In genomic region chr1:155135416-155136197, GRCh38 we compare ENCODE assay signal across 8 cellular contexts. TPM values are rescaled to one million over a fixed set of nuclear protein-coding genes. Genes with fewer than 3 reads are reported as not detected.
DNase-seq lines count a peak whose midpoint lies in the region; ATAC-seq and TF ChIP-seq lines count a peak whose summit lies in the region.

A gene with protein sequence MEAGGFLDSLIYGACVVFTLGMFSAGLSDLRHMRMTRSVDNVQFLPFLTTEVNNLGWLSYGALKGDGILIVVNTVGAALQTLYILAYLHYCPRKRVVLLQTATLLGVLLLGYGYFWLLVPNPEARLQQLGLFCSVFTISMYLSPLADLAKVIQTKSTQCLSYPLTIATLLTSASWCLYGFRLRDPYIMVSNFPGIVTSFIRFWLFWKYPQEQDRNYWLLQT (plus strand): TSS chr1:155135852. CDS start chr1:155135912, 60 bp downstream.

- peak within 1 kb of the TSS; percentile 97 for H3K27ac Mint-ChIP-seq in activated T-helper 2 cell treated with anti-CD3 and anti-CD28 coated beads, Interferon-gamma antibody, Interleukin-2, Interleukin-4, amounts not matched to agents 10 μg/mL and 5 μg/mL and 100 μg/mL, durations not matched to agents 14 hours and 24 hours and 36 hours
- peak within 1 kb of the TSS; percentile 95 to 99 (median 99) for H3K27ac Mint-ChIP-seq in nephron

- H3K4me3 ChIP-seq in H7 (ENCODE audit: insufficient read depth, low read depth, low read length) = peak within 1 kb of the TSS; percentile 87

- peak; percentile 94 for TF ChIP-seq POLR2A in Raji (IDR thresholded peaks at IDR 0.05; ENCODE audit: insufficient read depth, low read depth, low read length)

- H3K36me3 ChIP-seq in H7 (replicated peaks; ENCODE audit: control insufficient read depth, insufficient read depth, low read length) = peaks cover 3% of the 10 kb centered on the region

- peaks cover 37% of the 10 kb centered on the region for H3K36me3 Mint-ChIP-seq in activated T-helper 2 cell treated with anti-CD3 and anti-CD28 coated beads, Interferon-gamma antibody, Interleukin-2, Interleukin-4, amounts not matched to agents 10 μg/mL and 5 μg/mL and 100 μg/mL, durations not matched to agents 14 hours and 24 hours and 36 hours (ENCODE audit: low read depth)
- peaks cover 32% of the 10 kb centered on the region for H3K36me3 Mint-ChIP-seq in nephron (ENCODE audit: low read depth)

- ATAC-seq in stimulated activated naive CD8-positive, alpha-beta T cell treated with anti-CD3 and anti-CD28 coated beads, Interleukin-15, Interleukin-2, amounts not matched to agents 100 U/mL and 50 U/mL, for 24 hours = peak; percentile 72

- DNase-seq in EL (peak; percentile 94), H7 (peak; percentile 98), M059J (ENCODE audit: low read depth) (peak; percentile 93), fibroblast of peridontal ligament (ENCODE audit: extremely low read depth) (peak; percentile 86)
- DNase-seq in activated T-helper 2 cell treated with anti-CD3 and anti-CD28 coated beads, Interferon-gamma antibody, Interleukin-2, Interleukin-4, amounts not matched to agents 10 μg/mL and 5 μg/mL and 100 μg/mL, durations not matched to agents 14 hours and 24 hours and 36 hours (ENCODE audit: low spot score) = peak; percentile 92
- peak; percentile 97 for DNase-seq in stimulated activated naive CD8-positive, alpha-beta T cell treated with anti-CD3 and anti-CD28 coated beads, Interleukin-15, Interleukin-2, amounts not matched to agents 100 U/mL and 50 U/mL, for 24 hours

- TF ChIP-seq CTCF in nephron (IDR thresholded peaks at IDR 0.05; ENCODE audit: unreplicated experiment in 3 of 3) = peak; percentile 21 to 46 (median 32)

- H3K4me1 Mint-ChIP-seq in activated T-helper 2 cell treated with anti-CD3 and anti-CD28 coated beads, Interferon-gamma antibody, Interleukin-2, Interleukin-4, amounts not matched to agents 10 μg/mL and 5 μg/mL and 100 μg/mL, durations not matched to agents 14 hours and 24 hours and 36 hours (ENCODE audit: low read depth) = peaks cover 33% of the 10 kb centered on the region
- peaks cover 55% of the 10 kb centered on the region for H3K4me1 Mint-ChIP-seq in nephron

- no peaks in the 10 kb centered on the region for H3K9me3 Mint-ChIP-seq in activated T-helper 2 cell treated with anti-CD3 and anti-CD28 coated beads, Interferon-gamma antibody, Interleukin-2, Interleukin-4, amounts not matched to agents 10 μg/mL and 5 μg/mL and 100 μg/mL, durations not matched to agents 14 hours and 24 hours and 36 hours
- H3K9me3 Mint-ChIP-seq in nephron = no peaks in the 10 kb centered on the region

- H3K27me3 ChIP-seq in H7 (ENCODE audit: control insufficient read depth, insufficient read depth, low read length) = peaks cover 1% of the 10 kb centered on the region; the same call in 1 of the 2 replicates

- H3K4me3 Mint-ChIP-seq in activated T-helper 2 cell treated with anti-CD3 and anti-CD28 coated beads, Interferon-gamma antibody, Interleukin-2, Interleukin-4, amounts not matched to agents 10 μg/mL and 5 μg/mL and 100 μg/mL, durations not matched to agents 14 hours and 24 hours and 36 hours (ENCODE audit: low read depth) = peak within 1 kb of the TSS; percentile 91
- peak within 1 kb of the TSS; percentile 93 to 96 (median 94) for H3K4me3 Mint-ChIP-seq in nephron

- peaks cover 1% of the 10 kb centered on the region for H3K27me3 Mint-ChIP-seq in activated T-helper 2 cell treated with anti-CD3 and anti-CD28 coated beads, Interferon-gamma antibody, Interleukin-2, Interleukin-4, amounts not matched to agents 10 μg/mL and 5 μg/mL and 100 μg/mL, durations not matched to agents 14 hours and 24 hours and 36 hours (ENCODE audit: low read depth)
- H3K27me3 Mint-ChIP-seq in nephron (ENCODE audit: low read depth) = peaks cover 3% of the 10 kb centered on the region

- intact Hi-C loops in activated T-helper 2 cell treated with anti-CD3 and anti-CD28 coated beads, Interferon-gamma antibody, Interleukin-2, Interleukin-4, amounts not matched to agents 10 μg/mL and 5 μg/mL and 100 μg/mL, durations not matched to agents 14 hours and 24 hours and 36 hours (cut with micrococcal nuclease) = loop anchor here (2.0 to 5.0 kb wide), 3 partner anchors 37 to 913 kb away; partner anchors contain the start of genes KRTCAP2, TRIM46 and UBAP2L

RNA-seq across cellular contexts. Expression of the gene that starts here (rescaled TPM):
- total RNA-seq in H7 (2014; rRNA removed; shearing (Covaris generic)) = 73.7 and 79.2 TPM in 2 replicates
- 55.7 and 62.9 TPM in 2 replicates for total RNA-seq in M059J (2014; rRNA removed; shearing (Covaris generic))
- 56.9 and 58.0 TPM in 2 replicates for total RNA-seq in activated T-helper 2 cell treated with anti-CD3 and anti-CD28 coated beads, Interferon-gamma antibody, Interleukin-2, Interleukin-4, amounts not matched to agents 10 μg/mL and 5 μg/mL and 100 μg/mL, durations not matched to agents 14 hours and 24 hours and 36 hours

Comparison
In these comparisons a context has a peak if more than half of its experiments do, and no peak if none do; other contexts are left out.
1. Peak in every context shown above with its lines: DNase-seq, ATAC-seq and H3K4me3 ChIP-seq.